ENCODE assay signal across 1 cellular context in genomic region chr16:2203119-2203688, GRCh38.
TF ChIP-seq lines count a peak whose summit lies in the region.

No MANE protein-coding gene starts in this region.

TF ChIP-seq in A549, 52 proteins besides CTCF, POLR2A, EP300 and RAD21:
- peak; percentile 69 for TF ChIP-seq ZC3H11A (IDR thresholded peaks at IDR 0.05)
